Comparison of ENCODE assay signal across 8 cellular contexts in the genomic region with DNA sequence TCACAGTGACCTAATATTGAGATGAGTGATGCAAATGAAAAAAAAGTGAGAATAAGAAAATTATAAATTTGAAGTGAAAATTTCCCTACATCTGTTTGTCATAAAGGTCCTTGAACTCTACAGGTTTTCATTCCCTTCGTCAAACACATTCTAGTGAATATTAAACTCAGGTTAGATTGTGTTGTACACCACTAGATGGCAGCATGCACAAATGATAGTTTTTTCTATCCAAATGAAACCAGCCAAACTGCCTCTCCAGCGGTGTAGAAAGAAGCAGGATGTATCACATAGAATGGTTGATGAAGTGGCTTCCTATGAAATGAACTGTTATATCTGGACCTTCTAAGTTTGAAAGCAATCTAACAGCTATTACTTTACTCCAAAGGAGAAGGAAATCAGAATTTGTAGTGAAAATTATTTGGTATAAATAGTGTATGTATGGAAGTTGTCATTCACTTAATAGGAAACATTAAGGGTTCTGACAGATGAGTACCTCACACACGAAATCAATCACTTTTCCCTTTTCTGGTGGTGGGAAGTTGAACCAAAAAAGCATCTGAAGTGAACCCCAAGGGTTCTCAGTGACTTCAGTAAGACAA.
DNase-seq lines count a peak whose midpoint lies in the region; FAIRE-seq and TF ChIP-seq lines count a peak whose summit lies in the region.

No MANE protein-coding gene starts in this region.

- no peaks in the 10 kb centered on the region for H3K9me2 ChIP-seq in MM.1S (replicated peaks; ENCODE audit: insufficient read depth, low read length)
- no peaks in the 10 kb centered on the region for H3K9me2 ChIP-seq in SK-N-SH

- H3F3A ChIP-seq in MM.1S (ENCODE audit: insufficient read depth, low read length) (no peaks in the 10 kb centered on the region), SK-N-SH (replicated peaks; ENCODE audit: insufficient read depth) (no peaks in the 10 kb centered on the region)

- no peak overlapping the region for H2BK20ac ChIP-seq in H1 (ENCODE audit: low read length)

- H3K14ac ChIP-seq in H1 (ENCODE audit: insufficient read length): no peak overlapping the region

- H3K4me1 ChIP-seq in MM.1S (ENCODE audit: low read length) (no peaks in the 10 kb centered on the region), SK-N-SH (ENCODE audit: control insufficient read depth in 1 of 2, insufficient read depth in 2 of 2, low read depth in 1 of 2, low read length in 1 of 2) (peaks cover 0 to 15% of the 10 kb centered on the region in 2 experiments; a peak in 2 of 4 replicates), H1 (replicated peaks in 1 of 4; ENCODE audit: control insufficient read depth in 3 of 4, insufficient read depth in 4 of 4, low read length in 3 of 4) (peaks cover 0 to 3% (median 0%) of the 10 kb centered on the region in 4 experiments; a peak in 1 of 7 replicates), mesendoderm (ENCODE audit: control insufficient read depth, low read depth, low read length) (peaks cover 6% of the 10 kb centered on the region)

- H3K56ac ChIP-seq in H1 (replicated peaks; ENCODE audit: insufficient read length, low read depth, low read length) (no peak overlapping the region), mesendoderm (ENCODE audit: low read length) (no peak overlapping the region)

- H4K20me1 ChIP-seq in MM.1S (ENCODE audit: insufficient read depth, low read length) (no peaks in the 10 kb centered on the region), SK-N-SH (ENCODE audit: insufficient read depth) (no peaks in the 10 kb centered on the region), H1 (replicated peaks in 1 of 2; ENCODE audit: control insufficient read depth in 1 of 2, insufficient read depth in 2 of 2, low read length in 2 of 2) (no peaks in the 10 kb centered on the region)

- no peak overlapping the region for H4K91ac ChIP-seq in H1 (replicated peaks; ENCODE audit: insufficient read length, low read length)

- H2BK15ac ChIP-seq in H1 (ENCODE audit: low read length) (no peak overlapping the region), mesendoderm (replicated peaks; ENCODE audit: low read depth) (no peak overlapping the region)

- H3K79me1 ChIP-seq in H1 (ENCODE audit: low read depth, low read length): no peaks in the 10 kb centered on the region
- no peaks in the 10 kb centered on the region for H3K79me1 ChIP-seq in mesendoderm (ENCODE audit: low read length)

- H4K8ac ChIP-seq in H1 (ENCODE audit: extremely low read depth, insufficient read depth, low read length) (no peak overlapping the region), mesendoderm (ENCODE audit: low read depth, low read length) (no peak overlapping the region)

- H3K9me3 Mint-ChIP-seq in HFFc6: no peaks in the 10 kb centered on the region

- TF ChIP-seq RAD21 in SK-N-SH (IDR thresholded peaks at IDR 0.05; ENCODE audit: low read length): peak; percentile 91
- TF ChIP-seq RAD21 in H1 (IDR thresholded peaks at IDR 0.05 in 1 of 2, conservative IDR thresholded peaks at IDR 0.05 in 1 of 2; ENCODE audit: low read depth in 2 of 2, low read length in 2 of 2): peak; percentile 89 to 91

- no peaks in the 10 kb centered on the region for H3K9me3 ChIP-seq in MM.1S (replicated peaks; ENCODE audit: insufficient read depth, low read length)
- no peaks in the 10 kb centered on the region for H3K9me3 ChIP-seq in SK-N-SH
- H3K9me3 ChIP-seq in H1 (ENCODE audit: insufficient read depth in 2 of 2, low read depth in 1 of 2, low read length in 1 of 2): no peaks in the 10 kb centered on the region

- peak; percentile 71 for TF ChIP-seq CTCF in AG10803 (conservative IDR thresholded peaks at IDR 0.05; ENCODE audit: low read length)
- TF ChIP-seq CTCF in GM12874 (IDR thresholded peaks at IDR 0.05; ENCODE audit: insufficient read depth, low read depth, low read length): peak; percentile 29; the same call in 1 of the 2 replicates
- peak; percentile 85 for TF ChIP-seq CTCF in HFFc6 (IDR thresholded peaks at IDR 0.05)
- TF ChIP-seq CTCF in MM.1S (IDR thresholded peaks at IDR 0.05; ENCODE audit: low read length): peak; percentile 39
- peak; percentile 73 for TF ChIP-seq CTCF in SK-N-SH (IDR thresholded peaks at IDR 0.05)
- TF ChIP-seq CTCF in H1 (IDR thresholded peaks at IDR 0.05; ENCODE audit: control extremely low read depth in 1 of 3, insufficient read depth in 1 of 3, low read depth in 1 of 3, low read length in 3 of 3): peak in 2 of 3 experiments; percentile 44 to 59; a peak in 2 of 4 replicates

- no peak overlapping the region for H3K27ac Mint-ChIP-seq in HFFc6

- TF ChIP-seq EP300 in SK-N-SH (IDR thresholded peaks at IDR 0.05; ENCODE audit: borderline replicate concordance in 1 of 2, low read depth in 1 of 2, low read length in 1 of 2) (no peak), H1 (IDR thresholded peaks at IDR 0.05; ENCODE audit: borderline replicate concordance in 1 of 2, low read depth in 2 of 2, low read length in 2 of 2) (no peak)

- H2BK5ac ChIP-seq in H1 (ENCODE audit: low read depth, low read length): no peak overlapping the region
- no peak overlapping the region for H2BK5ac ChIP-seq in mesendoderm (ENCODE audit: low read length)

- H2BK120ac ChIP-seq in H1 (replicated peaks; ENCODE audit: low read depth, low read length) (no peak overlapping the region), mesendoderm (ENCODE audit: low read depth, low read length) (no peak overlapping the region)

- H2BK12ac ChIP-seq in H1 (ENCODE audit: low read depth, low read length): no peak overlapping the region

- peak; percentile 74 for DNase-seq in AG10803 (ENCODE audit: low read depth)
- peak; percentile 62 for DNase-seq in HFFc6
- DNase-seq in MM.1S: peak; percentile 50
- peak; percentile 59 for DNase-seq in SK-N-SH
- DNase-seq in H1 (ENCODE audit: low read depth in 1 of 2, low spot score in 2 of 2): no peak
- peak; percentile 73 for DNase-seq in mesendoderm
- no peak for DNase-seq in T1000 (lab: John Stamatoyannopoulos, UW)

- peaks cover 8% of the 10 kb centered on the region for H3K27me3 Mint-ChIP-seq in HFFc6 (ENCODE audit: insufficient read depth)

- H3K27me3 ChIP-seq in MM.1S (replicated peaks; ENCODE audit: insufficient read depth, low read length) (no peaks in the 10 kb centered on the region), SK-N-SH (ENCODE audit: insufficient read depth) (no peaks in the 10 kb centered on the region), H1 (replicated peaks in 1 of 4; ENCODE audit: control insufficient read depth in 3 of 4, extremely low read depth in 1 of 4, insufficient read depth in 3 of 4, low read length in 3 of 4) (no peaks in the 10 kb centered on the region), mesendoderm (ENCODE audit: insufficient read depth, low read length, poor library complexity) (no peaks in the 10 kb centered on the region)

- CTCF ChIA-PET in SK-N-SH (lab: Yijun Ruan, JAX): interaction anchor here (0.6 to 4.6 kb wide), 15 partner anchors 10 to 1987 kb away, joined by 3 to 29 read pairs (median 3); no protein-coding TSS in a partner anchor
- CTCF ChIA-PET in H1 (lab: Charles Lee; ENCODE audit: partially characterized antibody): interaction anchor here (1.0 to 8.0 kb wide), 9 partner anchors 9 to 1488 kb away, joined by 3 to 52 read pairs (median 6); a partner anchor contains a TSS

- H3K79me2 ChIP-seq in MM.1S (ENCODE audit: low read length) (no peaks in the 10 kb centered on the region), SK-N-SH (ENCODE audit: insufficient read depth) (no peaks in the 10 kb centered on the region), H1 (ENCODE audit: control insufficient read depth in 1 of 2, insufficient read depth in 2 of 2, low read length in 2 of 2) (no peaks in the 10 kb centered on the region), mesendoderm (ENCODE audit: control insufficient read depth, insufficient read depth, low read length) (no peaks in the 10 kb centered on the region)

- POLR2A ChIA-PET in SK-N-SH (lab: Yijun Ruan, JAX): no interaction called here
- POLR2A ChIA-PET in H1 (lab: Charles Lee; ENCODE audit: partially characterized antibody): no interaction called here

- H3K9ac ChIP-seq in MM.1S (ENCODE audit: low read length): no peak overlapping the region
- H3K9ac ChIP-seq in SK-N-SH: no peak overlapping the region
- no peak overlapping the region for H3K9ac ChIP-seq in H1 (replicated peaks in 1 of 4; ENCODE audit: extremely low read depth in 1 of 4, low read depth in 3 of 4, low read length in 3 of 4)
- no peak overlapping the region for H3K9ac ChIP-seq in mesendoderm (ENCODE audit: low read length)

- H3K18ac ChIP-seq in H1 (ENCODE audit: extremely low read depth, low read length) (no peak overlapping the region), mesendoderm (ENCODE audit: low read length) (no peak overlapping the region)

- no peak overlapping the region for H3K4me3 Mint-ChIP-seq in HFFc6

- H3K4me3 ChIP-seq in AG10803 (ENCODE audit: low read length): no peak overlapping the region
- no peak overlapping the region for H3K4me3 ChIP-seq in MM.1S (ENCODE audit: low read length)
- no peak overlapping the region for H3K4me3 ChIP-seq in SK-N-SH (ENCODE audit: low read depth in 2 of 2, low read length in 1 of 2)
- H3K4me3 ChIP-seq in H1 (ENCODE audit: extremely low read depth in 1 of 4, insufficient read depth in 2 of 4, low read depth in 3 of 4, low read length in 4 of 4): no peak overlapping the region
- H3K4me3 ChIP-seq in mesendoderm (ENCODE audit: low read length): no peak overlapping the region

- H2AK5ac ChIP-seq in H1 (ENCODE audit: low read depth, low read length): no peak overlapping the region
- H2AK5ac ChIP-seq in mesendoderm (ENCODE audit: low read length): no peak overlapping the region

- no peaks in the 10 kb centered on the region for H3K36me3 Mint-ChIP-seq in HFFc6 (ENCODE audit: low read depth)

- peak; percentile 71 for FAIRE-seq in H1 (lab: Jason Lieb, UNC)

- H4K5ac ChIP-seq in H1 (ENCODE audit: insufficient read length, low read depth, low read length): no peak overlapping the region
- H4K5ac ChIP-seq in mesendoderm (ENCODE audit: low read length): no peak overlapping the region

- H2AFZ ChIP-seq in MM.1S (ENCODE audit: low read length): no peak overlapping the region
- no peak overlapping the region for H2AFZ ChIP-seq in SK-N-SH (ENCODE audit: low read depth)
- no peak overlapping the region for H2AFZ ChIP-seq in H1 (ENCODE audit: low read length)

- H3K4ac ChIP-seq in H1 (replicated peaks; ENCODE audit: insufficient read length, low read depth, low read length): no peak overlapping the region
- no peak overlapping the region for H3K4ac ChIP-seq in mesendoderm (ENCODE audit: low read depth, low read length)

- H3K27ac ChIP-seq in MM.1S (ENCODE audit: low read length) (no peak overlapping the region), SK-N-SH (ENCODE audit: low read depth in 2 of 2, low read length in 1 of 2) (peak overlapping the region in 1 of 2 experiments; percentile 55; a peak in 2 of 4 replicates), H1 (ENCODE audit: low read depth, low read length) (no peak overlapping the region), mesendoderm (ENCODE audit: low read depth, low read length) (no peak overlapping the region)

- WGBS in SK-N-SH (ENCODE audit: low lambda C conversion rate): 11% methylated on average over 3 of the region's 3 CpGs
- 39% methylated on average over 3 of the region's 3 CpGs; no CpG with 5 or more reads in 1 of the 2 experiments for WGBS in H1 (ENCODE audit: extremely low coverage in 1 of 2, insufficient coverage in 1 of 2, insufficient read length in 1 of 2, insufficient replicate concordance in 2 of 2, low coverage in 1 of 2, low lambda C conversion rate in 2 of 2, missing lambda C conversion rate in 1 of 2), 2 experiments
- no CpG with 5 or more reads among the region's 3 CpGs for WGBS in mesendoderm (ENCODE audit: extremely low coverage, insufficient coverage, low lambda C conversion rate)

- no peak for TF ChIP-seq POLR2A in H1 (IDR thresholded peaks at IDR 0.05; ENCODE audit: control extremely low read depth in 1 of 2, low read depth in 2 of 2, low read length in 2 of 2)

- H3K36me3 ChIP-seq in MM.1S (replicated peaks; ENCODE audit: insufficient read depth, low read length) (no peaks in the 10 kb centered on the region), SK-N-SH (replicated peaks in 1 of 2; ENCODE audit: control insufficient read depth in 1 of 2, insufficient read depth in 2 of 2, low read length in 1 of 2) (peaks cover 0 to 55% of the 10 kb centered on the region in 2 experiments), H1 (ENCODE audit: control insufficient read depth in 2 of 4, insufficient read depth in 4 of 4, low read length in 3 of 4) (no peaks in the 10 kb centered on the region), mesendoderm (ENCODE audit: control insufficient read depth, insufficient read depth, low read length) (no peaks in the 10 kb centered on the region)

- H3K4me2 ChIP-seq in MM.1S (ENCODE audit: low read depth, low read length) (no peak overlapping the region), SK-N-SH (no peak overlapping the region), H1 (ENCODE audit: insufficient read depth in 1 of 2, low read depth in 2 of 2, low read length in 2 of 2) (no peak overlapping the region), mesendoderm (ENCODE audit: low read length) (no peak overlapping the region)

- no peaks in the 10 kb centered on the region for H3K4me1 Mint-ChIP-seq in HFFc6 (ENCODE audit: low read depth)

- no peak overlapping the region for H3K23ac ChIP-seq in H1 (ENCODE audit: insufficient read length)
- H3K23ac ChIP-seq in mesendoderm (ENCODE audit: low read length): no peak overlapping the region

- no peaks in the 10 kb centered on the region for H3K23me2 ChIP-seq in H1 (ENCODE audit: low read depth, low read length)

Comparison
In these comparisons a context has a peak if more than half of its experiments do, and no peak if none do; other contexts are left out.
1. DNase-seq: peak in AG10803 (single experiment), HFFc6 (single experiment), MM.1S (single experiment), SK-N-SH (single experiment) and mesendoderm (single experiment); none in H1 (0 of 2) and T1000 (single experiment).
2. CTCF ChIP-seq: peak in every context shown above with its lines; median percentile 85 in HFFc6; 73 in SK-N-SH; 71 in AG10803; 52 in H1; 39 in MM.1S; 29 in GM12874.